In genomic region chr2:233372855-233373254, GRCh38 we compare ENCODE assay signal across 24 cellular contexts.
"Had no signal": no experiment of that assay in that cellular context is flagged by ENCODE, and none has a peak within 500 bp of the region (broad histone marks: within the 10 kb centered on the region; RNA-seq: fewer than 3 reads in every experiment).

No MANE protein-coding gene starts in this region.

- H3K27ac ChIP-seq: hepatocyte, left lung, neural progenitor cell, sigmoid colon, transverse colon, uterus, WERI-Rb-1 had no signal

- H3K27me3 ChIP-seq: hepatocyte, left lung, neural progenitor cell, sigmoid colon, transverse colon, uterus had no signal

- H3K4me3 Mint-ChIP-seq: activated CD8-positive, alpha-beta T cell treated with anti-CD3 and anti-CD28 coated beads, Interleukin-2, amount 10 ng/mL, durations not matched to agents 7 days and 5 days; neural progenitor cell; stimulated activated naive CD8-positive, alpha-beta T cell treated with anti-CD3 and anti-CD28 coated beads, Interleukin-15, amount 100 ng/mL, for 72 hours; T-helper 2 cell treated with Interferon-gamma antibody and Interleukin-4, amounts not matched to agents 5 μg/mL and 100 μg/mL, for 36 hours had no signal

- H3K4me1 ChIP-seq: uterus had no signal

- H3K4me3 ChIP-seq: hepatocyte, left lung, neural progenitor cell, sigmoid colon, transverse colon, uterus had no signal

- H3K4me2 ChIP-seq: hepatocyte, neural progenitor cell had no signal

- H3K27me3 Mint-ChIP-seq: stimulated activated naive CD8-positive, alpha-beta T cell treated with anti-CD3 and anti-CD28 coated beads, Interleukin-15, amount 100 ng/mL, for 72 hours had no signal

- H2AFZ ChIP-seq: hepatocyte, neural progenitor cell had no signal

- DNase-seq: activated CD4-positive, alpha-beta T cell treated with anti-CD3 and anti-CD28 coated beads for 1 hour; activated CD4-positive, alpha-beta T cell treated with anti-CD3 and anti-CD28 coated beads, Interleukin-2, amount 50 U/mL, for 1 hour; activated CD8-positive, alpha-beta T cell treated with anti-CD3 and anti-CD28 coated beads, Interleukin-2, amount 10 ng/mL, durations not matched to agents 7 days and 5 days; activated T-cell treated with anti-CD3 and anti-CD28 coated beads, Interleukin-2, amount 50 U/mL, for 1 hour; central memory CD4-positive, alpha-beta T cell; dermis blood vessel endothelial cell; effector CD8-positive, alpha-beta T cell; foreskin melanocyte; immature natural killer cell; left lung; midbrain; retina; sigmoid colon; stimulated activated CD4-positive, alpha-beta T cell treated with anti-CD3 and anti-CD28 coated beads, Interleukin-4, amount 100 ng/mL, for 4 hours; stimulated activated naive CD8-positive, alpha-beta T cell treated with anti-CD3 and anti-CD28 coated beads, Interleukin-15, amount 100 ng/mL, for 72 hours; SW 1271; transverse colon; uterus; WERI-Rb-1 had no signal

- H3K9ac ChIP-seq: neural progenitor cell had no signal

- H3K9me3 ChIP-seq: left lung, sigmoid colon, transverse colon, uterus had no signal

- H3K9me3 Mint-ChIP-seq: activated naive CD4-positive, alpha-beta T cell treated with anti-CD3 and anti-CD28 coated beads, Interleukin-2, amount 50 U/mL, for 72 hours; immature natural killer cell; stimulated activated naive CD8-positive, alpha-beta T cell treated with anti-CD3 and anti-CD28 coated beads, Interleukin-15, amount 100 ng/mL, for 72 hours; T-helper 2 cell treated with Interferon-gamma antibody and Interleukin-4, amounts not matched to agents 5 μg/mL and 100 μg/mL, for 36 hours had no signal

- H3K36me3 ChIP-seq: neural progenitor cell, transverse colon, uterus, WERI-Rb-1 had no signal

- FAIRE-seq: astrocyte had no signal

- ATAC-seq: activated CD8-positive, alpha-beta T cell treated with anti-CD3 and anti-CD28 coated beads, Interleukin-2, amount 10 ng/mL, durations not matched to agents 7 days and 5 days; activated naive CD4-positive, alpha-beta T cell treated with anti-CD3 and anti-CD28 coated beads, Interleukin-2, amount 50 U/mL, for 72 hours; left lung; stimulated activated naive CD8-positive, alpha-beta T cell treated with anti-CD3 and anti-CD28 coated beads, Interleukin-15, amount 100 ng/mL, for 72 hours had no signal

- H3K27ac Mint-ChIP-seq: activated naive CD4-positive, alpha-beta T cell treated with anti-CD3 and anti-CD28 coated beads, Interleukin-2, amount 50 U/mL, for 72 hours; neural progenitor cell; T-helper 2 cell treated with Interferon-gamma antibody and Interleukin-4, amounts not matched to agents 5 μg/mL and 100 μg/mL, for 36 hours had no signal
